ENCODE assay signal across 1 cellular context in genomic region chr2:70113396-70114100, GRCh38.
TF ChIP-seq lines count a peak whose summit lies in the region.

No MANE protein-coding gene starts in this region.

TF ChIP-seq in HepG2, 621 proteins besides CTCF, POLR2A, EP300 and RAD21:
- TF ChIP-seq ARID4A (CRISPR knock-in tag; IDR thresholded peaks at IDR 0.05; ENCODE audit: borderline replicate concordance) (no peak), ZNF782 (CRISPR knock-in tag; IDR thresholded peaks at IDR 0.05; ENCODE audit: borderline replicate concordance) (no peak), ZNF691 (CRISPR knock-in tag; IDR thresholded peaks at IDR 0.05; ENCODE audit: borderline replicate concordance, low read depth) (no peak), ZNF282 (IDR thresholded peaks at IDR 0.05; ENCODE audit: partially characterized antibody) (no peak), ETS1 (CRISPR knock-in tag; IDR thresholded peaks at IDR 0.05) (no peak), ZNF841 (CRISPR knock-in tag; IDR thresholded peaks at IDR 0.05; ENCODE audit: borderline replicate concordance) (no peak), MLXIP (CRISPR knock-in tag; IDR thresholded peaks at IDR 0.05; ENCODE audit: borderline replicate concordance) (no peak), RAD51 (IDR thresholded peaks at IDR 0.05; ENCODE audit: borderline replicate concordance) (no peak), NCOA5 (CRISPR knock-in tag; IDR thresholded peaks at IDR 0.05) (no peak), ZNF879 (CRISPR knock-in tag; IDR thresholded peaks at IDR 0.05) (no peak), AGO1 (IDR thresholded peaks at IDR 0.05; ENCODE audit: low read depth, low read length, poor library complexity, severe bottlenecking) (no peak), ZMYM2 (CRISPR knock-in tag; IDR thresholded peaks at IDR 0.05) (no peak), HOXA3 (CRISPR knock-in tag; IDR thresholded peaks at IDR 0.05) (no peak), SOX6 (IDR thresholded peaks at IDR 0.05) (no peak), SOX6 (CRISPR knock-in tag; IDR thresholded peaks at IDR 0.05) (no peak), RELA (CRISPR knock-in tag; IDR thresholded peaks at IDR 0.05) (no peak), ZNF770 (CRISPR knock-in tag; IDR thresholded peaks at IDR 0.05) (no peak)
